12 cellular contexts compared by ENCODE assay signal in genomic region chr3:27666277-27666676, GRCh38. TPM values are rescaled to one million over a fixed set of nuclear protein-coding genes. Genes with fewer than 3 reads are reported as not detected.
DNase-seq lines count a peak whose midpoint lies in the region; ATAC-seq, FAIRE-seq and TF ChIP-seq lines count a peak whose summit lies in the region.
"Had no signal": no experiment of that assay in that cellular context is flagged by ENCODE, and none has a peak within 500 bp of the region (broad histone marks: within the 10 kb centered on the region; RNA-seq: fewer than 3 reads in every experiment).

No MANE protein-coding gene starts in this region.

- TF ChIP-seq POLR2A in HepG2 (IDR thresholded peaks at IDR 0.05; ENCODE audit: insufficient read depth in 1 of 2, low read depth in 2 of 2, low read length in 2 of 2) = no peak

- H3K27ac Mint-ChIP-seq in activated naive CD4-positive, alpha-beta T cell treated with anti-CD3 and anti-CD28 coated beads, Interleukin-2, amount 10 ng/mL, durations not matched to agents 7 days and 5 days = peak overlapping the region; percentile 73
- peak overlapping the region; percentile 68 for H3K27ac Mint-ChIP-seq in central memory CD8-positive, alpha-beta T cell (ENCODE audit: low read depth)
- H3K27ac Mint-ChIP-seq in stimulated activated naive B cell treated with anti-CD40 and anti-IgM and Interleukin-4, amounts not matched to agents 10 μg/mL and 1 μg/mL and 100 μg/mL, for 72 hours = peak overlapping the region; percentile 75

- intact Hi-C loops in HepG2 (cut with micrococcal nuclease; ENCODE audit: unreplicated experiment) = no loop called here

- H3K4me1 ChIP-seq in HepG2 (ENCODE audit: insufficient read depth, low read length) = peaks cover 13% of the 10 kb centered on the region

- H3K27me3 ChIP-seq in HepG2 (ENCODE audit: control insufficient read depth in 1 of 2, insufficient read depth in 2 of 2, low read length in 2 of 2) = peaks cover 0 to 4% of the 10 kb centered on the region in 2 experiments; a peak in 1 of 5 replicates

- H3K4me2 ChIP-seq in HepG2 (ENCODE audit: low read depth, low read length) = no peak overlapping the region

- H3K4me1 Mint-ChIP-seq in activated naive CD4-positive, alpha-beta T cell treated with anti-CD3 and anti-CD28 coated beads, Interleukin-2, amount 10 ng/mL, durations not matched to agents 7 days and 5 days = peaks cover 17% of the 10 kb centered on the region
- H3K4me1 Mint-ChIP-seq in central memory CD8-positive, alpha-beta T cell = peaks cover 9% of the 10 kb centered on the region
- peaks cover 16 to 33% of the 10 kb centered on the region in 2 donors for H3K4me1 Mint-ChIP-seq in stimulated activated naive B cell treated with anti-CD40 and anti-IgM and Interleukin-4, amounts not matched to agents 10 μg/mL and 1 μg/mL and 100 μg/mL, for 72 hours

- FAIRE-seq in HepG2 (lab: Jason Lieb, UNC) = no peak
- FAIRE-seq: endometrium, H54 had no signal

- no peak overlapping the region for H3K4me3 Mint-ChIP-seq in activated naive CD4-positive, alpha-beta T cell treated with anti-CD3 and anti-CD28 coated beads, Interleukin-2, amount 10 ng/mL, durations not matched to agents 7 days and 5 days
- H3K4me3 Mint-ChIP-seq in central memory CD8-positive, alpha-beta T cell = no peak overlapping the region
- H3K4me3 Mint-ChIP-seq in stimulated activated naive B cell treated with anti-CD40 and anti-IgM and Interleukin-4, amounts not matched to agents 10 μg/mL and 1 μg/mL and 100 μg/mL, for 72 hours = no peak overlapping the region

- CTCF ChIA-PET in activated naive CD4-positive, alpha-beta T cell treated with anti-CD3 and anti-CD28 coated beads, Interleukin-2, amount 10 ng/mL, durations not matched to agents 7 days and 5 days (lab: Charles Lee) = interaction anchor here (0.9 to 1.1 kb wide), 3 partner anchors 13 to 103 kb away, joined by 3 to 5 read pairs (median 3); no protein-coding TSS in a partner anchor
- CTCF ChIA-PET in HepG2 (lab: Yijun Ruan, JAX; ENCODE audit: low intra/inter-chr PET ratio, low total read pairs) = no interaction called here

- no peak overlapping the region for H3K9ac ChIP-seq in HepG2 (ENCODE audit: insufficient read depth, low read depth, low read length)

- no peak for TF ChIP-seq RAD21 in HepG2 (CRISPR knock-in tag; IDR thresholded peaks at IDR 0.05)

- DNase-seq in activated naive CD4-positive, alpha-beta T cell treated with anti-CD3 and anti-CD28 coated beads, Interleukin-2, amount 10 ng/mL, durations not matched to agents 7 days and 5 days = no peak
- DNase-seq in activated naive CD4-positive, alpha-beta T cell treated with Interleukin-2 at 50 U/mL for 16 hours = no peak
- DNase-seq in central memory CD8-positive, alpha-beta T cell (ENCODE audit: low spot score in 2 of 2) = no peak
- DNase-seq in stimulated activated naive B cell treated with anti-CD40 and anti-IgM and Interleukin-4, amounts not matched to agents 10 μg/mL and 1 μg/mL and 100 μg/mL, for 72 hours = no peak
- DNase-seq in NCI-H2029 (lab: John Stamatoyannopoulos, UW) = no peak
- DNase-seq in HepG2 (ENCODE audit: low spot score) = no peak
- DNase-seq: activated CD4-positive, alpha-beta T cell treated with anti-CD3 and anti-CD28 coated beads, Interleukin-2, amount 50 U/mL, for 48 hours; NCI-H226 had no signal

- 50% methylated on average over 1 of the region's 1 CpG for WGBS in HepG2 (ENCODE audit: low lambda C conversion rate)

- no peaks in the 10 kb centered on the region for H4K20me1 ChIP-seq in HepG2 (ENCODE audit: insufficient read depth, low read length)

- BruUV-seq in HepG2 (replicated peaks; lab: Mats Ljungman, UMichigan) = no TSS peak

- no peak overlapping the region for H2AFZ ChIP-seq in HepG2 (ENCODE audit: low read length)

- POLR2A ChIA-PET in HepG2 (lab: Yijun Ruan, JAX) = no interaction called here

- ATAC-seq in HG03159 (IDR thresholded peaks at IDR 0.05; ENCODE audit: unreplicated experiment) (peak; percentile 36), HG03565 (IDR thresholded peaks at IDR 0.05; ENCODE audit: unreplicated experiment) (no peak), HepG2 (no peak)
- ATAC-seq in central memory CD8-positive, alpha-beta T cell (replicated peaks; ENCODE audit: extremely low read depth, poor library complexity, severe bottlenecking) = no peak
- no peak for ATAC-seq in stimulated activated naive B cell treated with anti-CD40 and anti-IgM and Interleukin-4, amounts not matched to agents 10 μg/mL and 1 μg/mL and 100 μg/mL, for 72 hours (replicated peaks)

- no peak for TF ChIP-seq EP300 in HepG2 (IDR thresholded peaks at IDR 0.05; ENCODE audit: low read depth in 2 of 2, low read length in 2 of 2)
- no peak for TF ChIP-seq EP300 in HepG2 (CRISPR knock-in tag; IDR thresholded peaks at IDR 0.05; ENCODE audit: borderline replicate concordance)

- H3K9me3 Mint-ChIP-seq in activated naive CD4-positive, alpha-beta T cell treated with anti-CD3 and anti-CD28 coated beads, Interleukin-2, amount 10 ng/mL, durations not matched to agents 7 days and 5 days = no peaks in the 10 kb centered on the region
- no peaks in the 10 kb centered on the region for H3K9me3 Mint-ChIP-seq in central memory CD8-positive, alpha-beta T cell
- peaks cover 0 to 1% of the 10 kb centered on the region in 2 donors for H3K9me3 Mint-ChIP-seq in stimulated activated naive B cell treated with anti-CD40 and anti-IgM and Interleukin-4, amounts not matched to agents 10 μg/mL and 1 μg/mL and 100 μg/mL, for 72 hours

- H3K36me3 ChIP-seq in HepG2 (replicated peaks in 1 of 2; ENCODE audit: control insufficient read depth in 1 of 2, insufficient read depth in 2 of 2, low read length in 2 of 2) = no peaks in the 10 kb centered on the region

- no peaks in the 10 kb centered on the region for H3K9me3 ChIP-seq in HepG2 (ENCODE audit: low read length)

- in situ Hi-C loops in HepG2 (cut with HindIII; ENCODE audit: extremely low pct_ligation_motif_present, low pct_unique_long_range_greater_than_20kb) = loop anchor here (25.0 kb wide), 1 partner anchor 529 kb away; no protein-coding TSS in a partner anchor

- H3K27ac ChIP-seq in HepG2 (ENCODE audit: extremely low read length, insufficient read depth, low read length) = no peak overlapping the region

- H3K36me3 Mint-ChIP-seq in activated naive CD4-positive, alpha-beta T cell treated with anti-CD3 and anti-CD28 coated beads, Interleukin-2, amount 10 ng/mL, durations not matched to agents 7 days and 5 days = no peaks in the 10 kb centered on the region
- H3K36me3 Mint-ChIP-seq in central memory CD8-positive, alpha-beta T cell (ENCODE audit: insufficient read depth) = no peaks in the 10 kb centered on the region
- H3K36me3 Mint-ChIP-seq in stimulated activated naive B cell treated with anti-CD40 and anti-IgM and Interleukin-4, amounts not matched to agents 10 μg/mL and 1 μg/mL and 100 μg/mL, for 72 hours = no peaks in the 10 kb centered on the region

- H3K27me3 Mint-ChIP-seq in activated naive CD4-positive, alpha-beta T cell treated with anti-CD3 and anti-CD28 coated beads, Interleukin-2, amount 10 ng/mL, durations not matched to agents 7 days and 5 days = no peaks in the 10 kb centered on the region
- no peaks in the 10 kb centered on the region for H3K27me3 Mint-ChIP-seq in central memory CD8-positive, alpha-beta T cell
- no peaks in the 10 kb centered on the region for H3K27me3 Mint-ChIP-seq in stimulated activated naive B cell treated with anti-CD40 and anti-IgM and Interleukin-4, amounts not matched to agents 10 μg/mL and 1 μg/mL and 100 μg/mL, for 72 hours

- TF ChIP-seq CTCF in HepG2 (CRISPR knock-in tag; IDR thresholded peaks at IDR 0.05) = no peak

- no peak overlapping the region for H3K4me3 ChIP-seq in HepG2 (replicated peaks in 1 of 3; ENCODE audit: insufficient read depth in 1 of 3, low read depth in 2 of 3, low read length in 3 of 3)

- no peaks in the 10 kb centered on the region for H3K79me2 ChIP-seq in HepG2 (ENCODE audit: insufficient read depth, low read length)

TF ChIP-seq in HepG2, 621 proteins besides CTCF, POLR2A, EP300 and RAD21 (continues in another document):
- TF ChIP-seq MYNN (CRISPR knock-in tag; IDR thresholded peaks at IDR 0.05; ENCODE audit: low read depth) = no peak
- no peak for TF ChIP-seq ZNF879 (CRISPR knock-in tag; IDR thresholded peaks at IDR 0.05)
- no peak for TF ChIP-seq TEAD2 (CRISPR knock-in tag; IDR thresholded peaks at IDR 0.05)
- TF ChIP-seq JUNB (CRISPR knock-in tag; IDR thresholded peaks at IDR 0.05; ENCODE audit: borderline replicate concordance) = no peak

RNA-seq across cellular contexts. Expression of gene EOMES, which starts 55.8 kb away (rescaled TPM):
- 0.11 and 0.28 TPM in 2 replicates for total RNA-seq in HepG2 (2016; rRNA removed; fragmentation: Illumina TruSeq; extraction: Trizol)
- total RNA-seq in HepG2 (2016; cell fraction: cytosol; rRNA removed; fragmentation: Illumina TruSeq; extraction: Trizol; ENCODE audit: low read depth) = 0.09 TPM in 1 of 2 replicates, not detected in the other
- 0.15 and 0.24 TPM in 2 replicates for total RNA-seq in HepG2 (2016; cell fraction: insoluble cytoplasmic fraction; rRNA removed; fragmentation: Illumina TruSeq; extraction: Trizol)
- 0.06 and 0.10 TPM in 2 replicates for total RNA-seq in HepG2 (2016; cell fraction: membrane; rRNA removed; fragmentation: Illumina TruSeq; extraction: Trizol)
- total RNA-seq in HepG2 (2016; cell fraction: nucleus; rRNA removed; fragmentation: Illumina TruSeq; extraction: Trizol) = not detected in 2 replicates
- 0.10 and 0.12 TPM in 2 replicates for polyA plus RNA-seq in HepG2 (2011; rRNA removed)
- polyA plus RNA-seq in HepG2 (2011; cell fraction: cytosol; rRNA removed) = 0.05 and 0.12 TPM in 2 replicates
- polyA plus RNA-seq in HepG2 (2011; cell fraction: nucleus; rRNA removed) = 0.05 and 0.09 TPM in 2 replicates
- polyA plus RNA-seq in HepG2 (2012) = 0.04 TPM in 1 of 2 replicates, not detected in the other
- polyA plus RNA-seq in HepG2 (2016; cell fraction: cytosol; fragmentation: Illumina TruSeq; extraction: Trizol; ENCODE audit: low read depth) = 0.06 TPM in 1 of 2 replicates, not detected in the other
- 0.27 and 0.40 TPM in 2 replicates for polyA plus RNA-seq in HepG2 (2016; cell fraction: insoluble cytoplasmic fraction; fragmentation: Illumina TruSeq; extraction: Trizol; ENCODE audit: low read depth)
- polyA plus RNA-seq in HepG2 (2016; cell fraction: membrane; fragmentation: Illumina TruSeq; extraction: Trizol; ENCODE audit: low read depth) = not detected in 2 replicates
- 0.36 TPM in 1 of 2 replicates, not detected in the other for polyA plus RNA-seq in HepG2 (2016; cell fraction: nucleus; fragmentation: Illumina TruSeq; extraction: Trizol; ENCODE audit: insufficient read depth, low read depth)
- polyA minus RNA-seq in HepG2 (2011; rRNA and poly(A)+ RNA removed; ENCODE audit: low replicate concordance) = 0.10 and 0.63 TPM in 2 replicates
- polyA minus RNA-seq in HepG2 (2011; cell fraction: cytosol; rRNA and poly(A)+ RNA removed) = 0.18 TPM in 1 of 2 replicates, not detected in the other
- 0.25 and 0.26 TPM in 2 replicates for polyA minus RNA-seq in HepG2 (2011; cell fraction: nucleus; rRNA and poly(A)+ RNA removed)
